1 cellular context compared by ENCODE assay signal in genomic region chr18:70296781-70297180, GRCh38.
TF ChIP-seq lines count a peak whose summit lies in the region.

No MANE protein-coding gene starts in this region.

TF ChIP-seq in HCT116, 20 proteins besides CTCF, POLR2A, EP300 and RAD21:
- no peak for TF ChIP-seq EZH2phosphoT487 (IDR thresholded peaks at IDR 0.05; ENCODE audit: borderline replicate concordance)
- no peak for TF ChIP-seq REST (IDR thresholded peaks at IDR 0.05; ENCODE audit: low read depth)
- no peak for TF ChIP-seq ZNF274 (IDR thresholded peaks at IDR 0.05; ENCODE audit: low read depth, low read length)
- TF ChIP-seq SRF (IDR thresholded peaks at IDR 0.05; ENCODE audit: low read depth) = no peak
- TF ChIP-seq SIN3A (IDR thresholded peaks at IDR 0.05; ENCODE audit: low read depth) = no peak
- TF ChIP-seq ZFX (IDR thresholded peaks at IDR 0.05) = no peak
- no peak for TF ChIP-seq CEBPB (IDR thresholded peaks at IDR 0.05; ENCODE audit: low read depth)
- TF ChIP-seq ATF3 (IDR thresholded peaks at IDR 0.05) = no peak
- no peak for TF ChIP-seq SP1 (IDR thresholded peaks at IDR 0.05; ENCODE audit: low read depth)
- no peak for TF ChIP-seq JUND (IDR thresholded peaks at IDR 0.05)
- no peak for TF ChIP-seq CBX3 (IDR thresholded peaks at IDR 0.05; ENCODE audit: low read depth)
- no peak for TF ChIP-seq EGR1 (IDR thresholded peaks at IDR 0.05; ENCODE audit: low read depth)
TF ChIP-seq in HCT116: peak in this region for 0.
